In genomic region chr1:155207578-155208405, GRCh38 we compare ENCODE assay signal across 8 cellular contexts. TPM values are rescaled to one million over a fixed set of nuclear protein-coding genes. Genes with fewer than 3 reads are reported as not detected.
DNase-seq lines count a peak whose midpoint lies in the region; ATAC-seq and TF ChIP-seq lines count a peak whose summit lies in the region.

THBS3 (minus strand) TSS chr1:155207897; CDS start chr1:155207876, 21 bp downstream.

- no peaks in the 10 kb centered on the region for H3K79me2 ChIP-seq in OCI-LY7 (ENCODE audit: insufficient read depth, low read depth, low read length)

- no peak for ATAC-seq in GM21526 (IDR thresholded peaks at IDR 0.05; ENCODE audit: low FRiP score, unreplicated experiment)

- no peaks in the 10 kb centered on the region for H3K36me3 ChIP-seq in OCI-LY7 (ENCODE audit: insufficient read depth, low read length)

- H3K27ac ChIP-seq in OCI-LY7 (ENCODE audit: low read depth, low read length, poor library complexity, severe bottlenecking), result peak within 1 kb of the TSS; percentile 77
- H3K27ac ChIP-seq in substantia nigra (ENCODE audit: low read depth, low read length, poor library complexity, severe bottlenecking), result peak within 1 kb of the TSS; percentile 98

- peaks cover 29% of the 10 kb centered on the region for H3K4me1 Mint-ChIP-seq in activated naive CD4-positive, alpha-beta T cell treated with anti-CD3 and anti-CD28 coated beads for 36 hours (ENCODE audit: low read depth)

- no peaks in the 10 kb centered on the region for H4K20me1 ChIP-seq in OCI-LY7 (ENCODE audit: insufficient read depth, low read length)

- peaks cover 1% of the 10 kb centered on the region for H3K36me3 Mint-ChIP-seq in activated naive CD4-positive, alpha-beta T cell treated with anti-CD3 and anti-CD28 coated beads for 36 hours (ENCODE audit: low read depth)

- no TSS peak for BruUV-seq in OCI-LY7 (replicated peaks; lab: Mats Ljungman, UMichigan)

- H3K4me3 ChIP-seq in OCI-LY7 (ENCODE audit: low read depth, low read length, poor library complexity, severe bottlenecking), result peak within 1 kb of the TSS; percentile 90
- peak within 1 kb of the TSS; percentile 87 for H3K4me3 ChIP-seq in lower leg skin (ENCODE audit: low read depth, poor library complexity, severe bottlenecking)

- H3K9me3 Mint-ChIP-seq in activated naive CD4-positive, alpha-beta T cell treated with anti-CD3 and anti-CD28 coated beads for 36 hours, result no peaks in the 10 kb centered on the region

- H3K9me2 ChIP-seq in OCI-LY7 (ENCODE audit: insufficient read depth, low read length), result no peaks in the 10 kb centered on the region

- H3K4me3 Mint-ChIP-seq in activated naive CD4-positive, alpha-beta T cell treated with anti-CD3 and anti-CD28 coated beads for 36 hours, result peak within 1 kb of the TSS; percentile 88

- TF ChIP-seq POLR2A in lower leg skin (IDR thresholded peaks at IDR 0.05), result no peak

- intact Hi-C loops in activated naive CD4-positive, alpha-beta T cell treated with anti-CD3 and anti-CD28 coated beads for 36 hours (cut with micrococcal nuclease), result loop anchor here (1.0 to 5.0 kb wide), 8 partner anchors 13 to 383 kb away; partner anchors contain the start of genes CLK2 and FDPS
- intact Hi-C loops in OCI-LY7 (cut with micrococcal nuclease; ENCODE audit: unreplicated experiment) (loop anchor here (1.0 to 5.0 kb wide), 4 partner anchors 19 to 100 kb away; partner anchors contain the start of genes FDPS and SCAMP3), lower leg skin (cut with DNase I; ENCODE audit: low total_unique reads) (no loop called here)

- in situ Hi-C loops in KBM-7 (cut with MboI; ENCODE audit: low pct_unique_long_range_greater_than_20kb, low sequenced_read_pairs), result no loop called here

- CTCF ChIA-PET in activated naive CD4-positive, alpha-beta T cell treated with anti-CD3 and anti-CD28 coated beads for 36 hours (lab: Charles Lee), result interaction anchor here (0.8 to 5.7 kb wide), 20 partner anchors 10 to 384 kb away, joined by 3 to 57 read pairs (median 6); partner anchors contain the start of genes CLK2, FDPS, KRTCAP2 and SCAMP3
- CTCF ChIA-PET in OCI-LY7 (lab: Charles Lee; ENCODE audit: unreplicated experiment), result interaction anchor here (1.0 to 2.2 kb wide), 3 partner anchors 14 to 35 kb away, joined by 3 to 9 read pairs (median 3); partner anchors contain the start of gene KRTCAP2

- H3K4me2 ChIP-seq in OCI-LY7 (ENCODE audit: low read length), result peak within 1 kb of the TSS; percentile 90

- H3K27ac Mint-ChIP-seq in activated naive CD4-positive, alpha-beta T cell treated with anti-CD3 and anti-CD28 coated beads for 36 hours, result peak within 1 kb of the TSS; percentile 71

- no peak for DNase-seq in activated naive CD4-positive, alpha-beta T cell treated with anti-CD3 and anti-CD28 coated beads for 36 hours
- DNase-seq in activated naive CD4-positive, alpha-beta T cell treated with anti-CD3 and anti-CD28 coated beads, Interleukin-2, amount 50 U/mL, for 16 hours, result no peak
- no peak for DNase-seq in OCI-LY7 (ENCODE audit: low spot score)
- peak; percentile 47 for DNase-seq in dermis blood vessel endothelial cell
- no peak for DNase-seq in lower leg skin (ENCODE audit: low spot score in 2 of 2)
- DNase-seq in substantia nigra (lab: John Stamatoyannopoulos, UW), result peak in 24 of 49 donors; percentile 29 to 81 (median 55)
- no peak for DNase-seq in KBM-7

- no peak for TF ChIP-seq CTCF in OCI-LY7 (conservative IDR thresholded peaks at IDR 0.05; ENCODE audit: low read length)
- no peak for TF ChIP-seq CTCF in lower leg skin (IDR thresholded peaks at IDR 0.05)

- WGBS in lower leg skin, 2 donors, result 11 to 15% methylated on average over 15 to 16 of the region's 16 CpGs

- no peaks in the 10 kb centered on the region for H3K9me3 ChIP-seq in OCI-LY7 (ENCODE audit: low read length)

- POLR2A ChIA-PET in OCI-LY7 (lab: Charles Lee), result interaction anchor here (0.5 to 1.8 kb wide), 4 partner anchors 17 to 305 kb away, joined by 3 to 9 read pairs (median 6); no protein-coding TSS in a partner anchor

- peak within 1 kb of the TSS; percentile 64 for H2AFZ ChIP-seq in OCI-LY7 (ENCODE audit: low read length)

- peaks cover 28% of the 10 kb centered on the region for H3K4me1 ChIP-seq in OCI-LY7 (ENCODE audit: insufficient read depth, low read length, poor library complexity, severe bottlenecking)

- H3K27me3 Mint-ChIP-seq in activated naive CD4-positive, alpha-beta T cell treated with anti-CD3 and anti-CD28 coated beads for 36 hours (ENCODE audit: low read depth), result no peaks in the 10 kb centered on the region

RNA-seq across cellular contexts. Expression of gene THBS3, which starts in this region (rescaled TPM):
- 10 to 100 TPM; 15.4 to 15.7 TPM for total RNA-seq in activated naive CD4-positive, alpha-beta T cell treated with anti-CD3 and anti-CD28 coated beads for 36 hours
- 6.9 and 11.1 TPM in 2 replicates for total RNA-seq in OCI-LY7 (2014; rRNA removed; shearing (Covaris generic))
- 28.7 and 37.1 TPM in 2 replicates for total RNA-seq in OCI-LY7 (2022)
- total RNA-seq in dermis blood vessel endothelial cell, result 15.9 and 16.2 TPM in 2 replicates
- total RNA-seq in lower leg skin, result 10 to 100 TPM; 15.6 to 26.6 (median 20.2) TPM
